ENCODE assay signal across 8 cellular contexts in genomic region chr7:106485031-106485551, GRCh38.
DNase-seq lines count a peak whose midpoint lies in the region; ATAC-seq and TF ChIP-seq lines count a peak whose summit lies in the region.

No MANE protein-coding gene starts in this region.

- H3K18ac ChIP-seq in trophoblast cell (ENCODE audit: low read length): no peak overlapping the region

- no peak overlapping the region for H4K8ac ChIP-seq in trophoblast cell (ENCODE audit: low read depth, low read length)

- ATAC-seq in GM21825 (IDR thresholded peaks at IDR 0.05; ENCODE audit: unreplicated experiment) (peak; percentile 40), GM18502 (IDR thresholded peaks at IDR 0.05; ENCODE audit: poor library complexity, unreplicated experiment) (no peak), HG03025 (IDR thresholded peaks at IDR 0.05; ENCODE audit: low FRiP score, unreplicated experiment) (no peak)

- TF ChIP-seq CTCF in AG04450 (IDR thresholded peaks at IDR 0.05; ENCODE audit: low read depth, low read length) (no peak), hepatocyte (IDR thresholded peaks at IDR 0.05; ENCODE audit: poor library complexity) (no peak)

- no peak overlapping the region for H4K91ac ChIP-seq in trophoblast cell (ENCODE audit: low read depth, low read length)

- no peak overlapping the region for H2AK5ac ChIP-seq in trophoblast cell (ENCODE audit: low read length)

- no peaks in the 10 kb centered on the region for H3K79me1 ChIP-seq in trophoblast cell (ENCODE audit: low read length)

- H3K23ac ChIP-seq in trophoblast cell (ENCODE audit: low read length): no peak overlapping the region

- no peaks in the 10 kb centered on the region for H4K20me1 ChIP-seq in hepatocyte (ENCODE audit: insufficient read depth, poor library complexity, severe bottlenecking)

- no peak overlapping the region for H2AFZ ChIP-seq in hepatocyte
- no peak overlapping the region for H2AFZ ChIP-seq in trophoblast cell (ENCODE audit: insufficient read depth, low read length, poor library complexity)

- CTCF ChIA-PET in AG04450 (lab: Charles Lee): interaction anchor here (1.0 to 1.9 kb wide), 5 partner anchors 23 to 308 kb away, joined by 3 to 5 read pairs (median 4); no protein-coding TSS in a partner anchor

- no peak overlapping the region for H2BK120ac ChIP-seq in trophoblast cell (ENCODE audit: insufficient read depth, low read length, poor library complexity)

- H3K9me2 ChIP-seq in hepatocyte (replicated peaks; ENCODE audit: insufficient read depth): no peaks in the 10 kb centered on the region

- H2BK5ac ChIP-seq in trophoblast cell (ENCODE audit: low read depth, low read length, poor library complexity): no peak overlapping the region

- H2BK12ac ChIP-seq in trophoblast cell (ENCODE audit: low read length): no peak overlapping the region

- H3K9ac ChIP-seq in trophoblast cell (ENCODE audit: low read length): no peak overlapping the region

- WGBS in hepatocyte (ENCODE audit: low lambda C conversion rate, missing lambda C conversion rate): 78% methylated on average over 1 of the region's 1 CpG
- WGBS in trophoblast cell (ENCODE audit: extremely low coverage, insufficient coverage, insufficient read length): no CpG with 5 or more reads among the region's 1 CpG

- peak overlapping the region; percentile 71 for H3K27ac ChIP-seq in AG04450 (ENCODE audit: low read depth, low read length)
- H3K27ac ChIP-seq in hepatocyte: peak overlapping the region; percentile 77
- H3K27ac ChIP-seq in trophoblast cell (ENCODE audit: low read depth, low read length): no peak overlapping the region

- peaks cover 3% of the 10 kb centered on the region; the same call in 1 of the 2 replicates for H3K9me3 ChIP-seq in AG04450 (ENCODE audit: control insufficient read depth, insufficient read depth, low read length)
- no peaks in the 10 kb centered on the region for H3K9me3 ChIP-seq in hepatocyte (ENCODE audit: low read depth)
- H3K9me3 ChIP-seq in trophoblast cell (ENCODE audit: insufficient read depth, low read depth, low read length): no peaks in the 10 kb centered on the region

- H3K14ac ChIP-seq in trophoblast cell (ENCODE audit: low read length): no peak overlapping the region

- H3K4me1 ChIP-seq in hepatocyte (ENCODE audit: insufficient read depth): no peaks in the 10 kb centered on the region
- H3K4me1 ChIP-seq in trophoblast cell (ENCODE audit: control insufficient read depth in 1 of 2, insufficient read depth in 2 of 2, low read length in 2 of 2): no peaks in the 10 kb centered on the region

- POLR2A ChIA-PET in AG04450 (lab: Yijun Ruan, JAX): interaction anchor here (0.6 to 1.2 kb wide), 3 partner anchors 23 to 300 kb away, joined by 3 to 5 read pairs (median 4); no protein-coding TSS in a partner anchor

- no peak overlapping the region for H3K4ac ChIP-seq in trophoblast cell (ENCODE audit: low read depth, low read length)

- no peak overlapping the region for H3K4me3 ChIP-seq in AG04450 (ENCODE audit: low read depth, low read length)
- no peak overlapping the region for H3K4me3 ChIP-seq in hepatocyte
- H3K4me3 ChIP-seq in trophoblast cell (ENCODE audit: low read depth, low read length): no peak overlapping the region

- H3K4me2 ChIP-seq in hepatocyte (no peak overlapping the region), trophoblast cell (ENCODE audit: low read length) (no peak overlapping the region)

- H3K36me3 ChIP-seq in hepatocyte (replicated peaks; ENCODE audit: insufficient read depth, low read depth) (no peaks in the 10 kb centered on the region), trophoblast cell (ENCODE audit: control insufficient read depth in 1 of 2, insufficient read depth in 2 of 2, low read length in 2 of 2) (no peaks in the 10 kb centered on the region)

- H3K27me3 ChIP-seq in AG04450 (ENCODE audit: control insufficient read depth, insufficient read depth, low read length) (no peaks in the 10 kb centered on the region), hepatocyte (no peaks in the 10 kb centered on the region), trophoblast cell (ENCODE audit: insufficient read depth, low read length) (no peaks in the 10 kb centered on the region)

- H3K79me2 ChIP-seq in hepatocyte: no peaks in the 10 kb centered on the region
- H3K79me2 ChIP-seq in trophoblast cell (ENCODE audit: control insufficient read depth, insufficient read depth, low read length, poor library complexity): no peaks in the 10 kb centered on the region

- H4K12ac ChIP-seq in trophoblast cell (ENCODE audit: low read depth, low read length): no peak overlapping the region

- DNase-seq in AG04450 (ENCODE audit: low read depth, low spot score) (peak; percentile 42), hepatocyte (ENCODE audit: low spot score) (no peak), HuH-7.5 (ENCODE audit: low spot score) (no peak), trophoblast cell (no peak)
- DNase-seq in activated T-cell treated with anti-CD3 and anti-CD28 coated beads, Interleukin-2, amount 50 U/mL, for 48 hours: peak; percentile 38 to 49

Comparison
In these comparisons a context has a peak if more than half of its experiments do, and no peak if none do; other contexts are left out.
1. DNase-seq: peak in AG04450 (single experiment) and activated T-cell treated with anti-CD3 and anti-CD28 coated beads, Interleukin-2, amount 50 U/mL, for 48 hours (2 of 2); none in hepatocyte (single experiment), HuH-7.5 (single experiment) and trophoblast cell (0 of 2).